Comparison of ENCODE assay signal across 1 cellular context in the genomic region with DNA sequence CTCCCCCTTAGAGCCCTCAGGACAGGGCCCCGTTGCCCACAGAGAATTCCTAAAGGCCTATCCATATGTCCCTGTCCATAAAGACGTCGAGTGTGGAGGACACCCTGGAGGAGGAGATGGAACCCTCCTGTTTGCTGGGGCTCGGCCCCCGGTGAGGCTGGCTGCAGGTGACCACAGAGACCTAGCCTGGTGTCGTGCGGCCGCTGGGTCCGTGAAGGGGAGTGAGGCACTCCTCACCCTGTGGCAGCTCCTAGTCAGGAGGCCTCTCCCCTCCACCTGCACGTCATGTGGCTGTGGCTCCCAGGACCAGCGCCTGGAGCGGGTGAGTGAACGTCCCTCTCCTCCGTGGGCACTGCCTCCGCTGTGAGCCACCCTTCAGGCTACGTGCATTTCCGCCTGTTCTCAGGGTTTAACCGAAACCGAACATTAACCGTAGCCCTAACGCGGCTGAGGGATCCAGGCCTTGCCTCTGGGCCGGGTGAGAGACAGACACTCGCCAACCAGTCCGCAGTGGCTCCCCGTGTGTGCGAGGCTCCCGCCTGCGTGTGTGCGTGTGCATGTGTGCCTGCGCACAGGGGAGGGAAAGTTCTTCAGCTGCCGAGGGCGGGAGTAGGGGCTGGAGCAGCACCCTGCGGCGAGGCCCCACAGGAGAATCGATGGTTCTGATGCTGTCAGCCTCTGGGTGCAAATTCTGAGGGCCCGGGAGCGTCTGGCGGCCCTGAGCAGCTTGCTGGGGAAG.
TF ChIP-seq lines count a peak whose summit lies in the region.

No MANE protein-coding gene starts in this region.

TF ChIP-seq in SK-N-SH treated with all-trans-retinoic acid at 6 μM for 48 hours, 23 proteins besides CTCF, POLR2A, EP300 and RAD21:
- TF ChIP-seq, protein P1, sequence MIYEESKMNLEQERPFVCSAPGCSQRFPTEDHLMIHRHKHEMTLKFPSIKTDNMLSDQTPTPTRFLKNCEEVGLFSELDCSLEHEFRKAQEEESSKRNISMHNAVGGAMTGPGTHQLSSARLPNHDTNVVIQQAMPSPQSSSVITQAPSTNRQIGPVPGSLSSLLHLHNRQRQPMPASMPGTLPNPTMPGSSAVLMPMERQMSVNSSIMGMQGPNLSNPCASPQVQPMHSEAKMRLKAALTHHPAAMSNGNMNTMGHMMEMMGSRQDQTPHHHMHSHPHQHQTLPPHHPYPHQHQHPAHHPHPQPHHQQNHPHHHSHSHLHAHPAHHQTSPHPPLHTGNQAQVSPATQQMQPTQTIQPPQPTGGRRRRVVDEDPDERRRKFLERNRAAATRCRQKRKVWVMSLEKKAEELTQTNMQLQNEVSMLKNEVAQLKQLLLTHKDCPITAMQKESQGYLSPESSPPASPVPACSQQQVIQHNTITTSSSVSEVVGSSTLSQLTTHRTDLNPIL (CRISPR knock-in tag; IDR thresholded peaks at IDR 0.05; ENCODE audit: low read depth), result no peak
- TF ChIP-seq ISL1 (CRISPR knock-in tag; IDR thresholded peaks at IDR 0.05) (no peak), ZFP3 (CRISPR knock-in tag; IDR thresholded peaks at IDR 0.05) (no peak), PPARA (CRISPR knock-in tag; IDR thresholded peaks at IDR 0.05; ENCODE audit: borderline replicate concordance) (no peak), ZNF565 (CRISPR knock-in tag; conservative IDR thresholded peaks at IDR 0.05; ENCODE audit: low read depth) (no peak), BACH2 (CRISPR knock-in tag; IDR thresholded peaks at IDR 0.05; ENCODE audit: borderline replicate concordance) (no peak), TCF4 (CRISPR knock-in tag; IDR thresholded peaks at IDR 0.05; ENCODE audit: borderline replicate concordance) (no peak), OSR1 (CRISPR knock-in tag; IDR thresholded peaks at IDR 0.05) (no peak), ZC3H10 (CRISPR knock-in tag; IDR thresholded peaks at IDR 0.05) (no peak), ESRRG (CRISPR knock-in tag; IDR thresholded peaks at IDR 0.05) (no peak)
- TF ChIP-seq, protein P2, sequence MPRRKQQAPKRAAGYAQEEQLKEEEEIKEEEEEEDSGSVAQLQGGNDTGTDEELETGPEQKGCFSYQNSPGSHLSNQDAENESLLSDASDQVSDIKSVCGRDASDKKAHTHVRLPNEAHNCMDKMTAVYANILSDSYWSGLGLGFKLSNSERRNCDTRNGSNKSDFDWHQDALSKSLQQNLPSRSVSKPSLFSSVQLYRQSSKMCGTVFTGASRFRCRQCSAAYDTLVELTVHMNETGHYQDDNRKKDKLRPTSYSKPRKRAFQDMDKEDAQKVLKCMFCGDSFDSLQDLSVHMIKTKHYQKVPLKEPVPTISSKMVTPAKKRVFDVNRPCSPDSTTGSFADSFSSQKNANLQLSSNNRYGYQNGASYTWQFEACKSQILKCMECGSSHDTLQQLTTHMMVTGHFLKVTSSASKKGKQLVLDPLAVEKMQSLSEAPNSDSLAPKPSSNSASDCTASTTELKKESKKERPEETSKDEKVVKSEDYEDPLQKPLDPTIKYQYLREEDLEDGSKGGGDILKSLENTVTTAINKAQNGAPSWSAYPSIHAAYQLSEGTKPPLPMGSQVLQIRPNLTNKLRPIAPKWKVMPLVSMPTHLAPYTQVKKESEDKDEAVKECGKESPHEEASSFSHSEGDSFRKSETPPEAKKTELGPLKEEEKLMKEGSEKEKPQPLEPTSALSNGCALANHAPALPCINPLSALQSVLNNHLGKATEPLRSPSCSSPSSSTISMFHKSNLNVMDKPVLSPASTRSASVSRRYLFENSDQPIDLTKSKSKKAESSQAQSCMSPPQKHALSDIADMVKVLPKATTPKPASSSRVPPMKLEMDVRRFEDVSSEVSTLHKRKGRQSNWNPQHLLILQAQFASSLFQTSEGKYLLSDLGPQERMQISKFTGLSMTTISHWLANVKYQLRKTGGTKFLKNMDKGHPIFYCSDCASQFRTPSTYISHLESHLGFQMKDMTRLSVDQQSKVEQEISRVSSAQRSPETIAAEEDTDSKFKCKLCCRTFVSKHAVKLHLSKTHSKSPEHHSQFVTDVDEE (CRISPR knock-in tag; IDR thresholded peaks at IDR 0.05), result no peak
- TF ChIP-seq, protein P3, sequence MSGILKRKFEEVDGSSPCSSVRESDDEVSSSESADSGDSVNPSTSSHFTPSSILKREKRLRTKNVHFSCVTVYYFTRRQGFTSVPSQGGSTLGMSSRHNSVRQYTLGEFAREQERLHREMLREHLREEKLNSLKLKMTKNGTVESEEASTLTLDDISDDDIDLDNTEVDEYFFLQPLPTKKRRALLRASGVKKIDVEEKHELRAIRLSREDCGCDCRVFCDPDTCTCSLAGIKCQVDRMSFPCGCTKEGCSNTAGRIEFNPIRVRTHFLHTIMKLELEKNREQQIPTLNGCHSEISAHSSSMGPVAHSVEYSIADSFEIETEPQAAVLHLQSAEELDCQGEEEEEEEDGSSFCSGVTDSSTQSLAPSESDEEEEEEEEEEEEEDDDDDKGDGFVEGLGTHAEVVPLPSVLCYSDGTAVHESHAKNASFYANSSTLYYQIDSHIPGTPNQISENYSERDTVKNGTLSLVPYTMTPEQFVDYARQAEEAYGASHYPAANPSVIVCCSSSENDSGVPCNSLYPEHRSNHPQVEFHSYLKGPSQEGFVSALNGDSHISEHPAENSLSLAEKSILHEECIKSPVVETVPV (CRISPR knock-in tag; IDR thresholded peaks at IDR 0.05), result no peak
